ENCODE assay signal across 24 cellular contexts in the genomic region with DNA sequence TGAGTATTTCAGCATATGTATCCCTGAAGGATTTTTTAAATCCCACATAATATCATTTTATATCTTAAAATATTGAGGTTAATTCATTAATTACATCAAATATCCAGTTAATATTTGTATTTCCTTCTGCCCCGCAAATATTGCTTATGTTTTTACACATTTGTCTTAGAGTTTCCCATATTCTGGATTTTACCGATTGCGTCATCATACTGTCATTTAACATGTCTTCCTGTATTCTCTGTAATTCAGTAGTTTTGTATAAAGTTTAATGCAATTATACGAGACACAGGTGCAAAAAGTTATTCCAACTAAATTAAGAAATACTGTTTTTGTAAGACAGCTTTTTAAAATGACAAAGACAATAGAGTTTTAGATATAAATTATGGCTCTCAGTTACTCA.
"Had no signal": no experiment of that assay in that cellular context is flagged by ENCODE, and none has a peak within 500 bp of the region (broad histone marks: within the 10 kb centered on the region; RNA-seq: fewer than 3 reads in every experiment).

No MANE protein-coding gene starts in this region.

- H3K27ac ChIP-seq: colonic mucosa, epithelial cell of prostate, esophagus muscularis mucosa, foreskin keratinocyte, gastroesophageal sphincter, heart left ventricle, hepatocyte, left lung, lower lobe of right lung had no signal

- DNase-seq: colonic mucosa; cortex of kidney; effector CD8-positive, alpha-beta T cell; effector memory CD8-positive, alpha-beta T cell; endodermal cell; erythroblast; foreskin keratinocyte; heart left ventricle; hypothalamus; immature natural killer cell; left cardiac atrium; left lung; left ventricle myocardium superior; lower lobe of right lung; mesendoderm; midbrain; naive thymus-derived CD4-positive, alpha-beta T cell had no signal

- H3K9me3 ChIP-seq: colonic mucosa, esophagus muscularis mucosa, gastroesophageal sphincter, heart left ventricle, left lung, lower lobe of right lung had no signal

- H3K4me1 ChIP-seq: colonic mucosa, esophagus muscularis mucosa, foreskin keratinocyte, gastroesophageal sphincter, heart left ventricle, left lung, lower lobe of right lung had no signal

- H3K79me2 ChIP-seq: hepatocyte had no signal

- H3K4me3 ChIP-seq: colonic mucosa, esophagus muscularis mucosa, gastroesophageal sphincter, heart left ventricle, hepatocyte, left lung, lower lobe of right lung had no signal

- FAIRE-seq: endometrium, frontal cortex, keratinocyte had no signal

- H3K36me3 ChIP-seq: colonic mucosa had no signal

- ATAC-seq: effector memory CD8-positive, alpha-beta T cell; foreskin keratinocyte; gastroesophageal sphincter; heart left ventricle; left cardiac atrium; left lung; left ventricle myocardium superior; lower lobe of right lung; naive thymus-derived CD4-positive, alpha-beta T cell had no signal

- H3K4me2 ChIP-seq: hepatocyte had no signal

- H2AFZ ChIP-seq: hepatocyte had no signal

- H3K27me3 ChIP-seq: colonic mucosa, esophagus muscularis mucosa, foreskin keratinocyte, gastroesophageal sphincter, heart left ventricle, hepatocyte, left lung had no signal
